In the genomic region with DNA sequence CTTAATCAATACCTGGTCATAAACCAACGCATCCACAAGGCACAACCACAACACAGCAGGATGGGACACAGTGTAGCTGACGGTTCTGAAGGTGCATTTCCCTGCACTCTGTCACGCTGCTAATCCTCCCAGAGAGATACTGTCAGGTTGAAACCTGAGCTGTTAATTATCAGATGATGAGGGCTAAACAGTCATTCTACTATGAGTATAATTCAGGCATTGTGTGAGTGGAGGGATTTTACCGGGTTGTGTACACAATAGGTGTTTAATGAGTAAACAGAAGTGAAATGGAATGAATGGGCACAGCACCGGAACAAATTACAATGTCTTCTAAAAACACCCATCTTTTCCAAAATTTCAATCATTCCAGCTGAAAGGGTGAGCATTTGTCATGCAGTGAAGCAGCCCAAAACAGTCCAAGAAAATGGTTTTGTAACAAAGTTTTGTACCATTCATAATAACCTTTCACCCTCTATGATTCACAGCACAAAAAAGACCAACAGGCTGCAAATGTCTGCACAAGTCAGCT, we compare ENCODE assay signal across 12 cellular contexts.
A peak's percentile ranks its signal among the peaks of the same experiment; 100 is the strongest.
DNase-seq lines count a peak whose midpoint lies in the region; ATAC-seq and TF ChIP-seq lines count a peak whose summit lies in the region.
"Had no signal": no experiment of that assay in that cellular context is flagged by ENCODE, and none has a peak within 500 bp of the region (broad histone marks: within the 10 kb centered on the region; RNA-seq: fewer than 3 reads in every experiment).

No MANE protein-coding gene starts in this region.

- H3K27me3 ChIP-seq in RWPE2 (ENCODE audit: insufficient read depth, poor library complexity, severe bottlenecking) (no peaks in the 10 kb centered on the region), liver (ENCODE audit: control insufficient read depth in 4 of 4, insufficient read depth in 4 of 4, low read length in 3 of 4) (no peaks in the 10 kb centered on the region)

- 58% methylated on average over 5 of the region's 5 CpGs for WGBS in liver

- no peak for TF ChIP-seq RAD21 in liver (IDR thresholded peaks at IDR 0.05)

- H3K9me3 ChIP-seq in RWPE2 (ENCODE audit: severe bottlenecking): no peaks in the 10 kb centered on the region
- H3K9me3 ChIP-seq in liver (ENCODE audit: control insufficient read depth in 4 of 4, low read length in 3 of 4): no peaks in the 10 kb centered on the region

- no peak overlapping the region for H3K9ac ChIP-seq in liver (ENCODE audit: low read depth in 1 of 2, low read length in 2 of 2)

- ATAC-seq in RWPE2 (ENCODE audit: low read depth) (peak; percentile 44), GM18868 (IDR thresholded peaks at IDR 0.05; ENCODE audit: unreplicated experiment) (no peak), GM21423 (IDR thresholded peaks at IDR 0.05; ENCODE audit: unreplicated experiment) (no peak)
- ATAC-seq: activated T-cell treated with anti-CD3 and anti-CD28 coated beads, Interleukin-2, amount 50 U/mL, for 4 hours had no signal

- peak overlapping the region; percentile 83 for H3K27ac ChIP-seq in RWPE2 (ENCODE audit: poor library complexity, severe bottlenecking)
- peak overlapping the region in 1 of 2 donors; percentile 49 for H3K27ac ChIP-seq in liver (ENCODE audit: low read depth in 1 of 2, low read length in 2 of 2)

- H3K4me1 ChIP-seq in RWPE2 (ENCODE audit: insufficient read depth, poor library complexity, severe bottlenecking): peaks cover 28% of the 10 kb centered on the region
- H3K4me1 ChIP-seq in liver (ENCODE audit: control insufficient read depth in 4 of 4, insufficient read depth in 4 of 4, low read length in 3 of 4): peaks cover 2 to 18% (median 8%) of the 10 kb centered on the region in 4 donors

- DNase-seq in EH (ENCODE audit: low read depth): peak; percentile 23
- peak; percentile 83 to 96 for DNase-seq in NCI-H2081 (lab: John Stamatoyannopoulos, UW)
- DNase-seq in RWPE2 (ENCODE audit: low spot score): no peak
- no peak for DNase-seq in posterior vena cava (ENCODE audit: low spot score)
- DNase-seq in activated effector memory CD4-positive, alpha-beta T cell treated with Interleukin-2 at 50 U/mL for 16 hours: no peak
- DNase-seq: activated T-cell treated with anti-CD3 and anti-CD28 coated beads, Interleukin-2, amount 50 U/mL, for 4 hours; AML-193; SIG-M5; stimulated activated CD8-positive, alpha-beta memory T cell treated with anti-CD3 and anti-CD28 coated beads, Interleukin-4, amount 100 ng/mL, for 48 hours had no signal

- TF ChIP-seq CTCF in RWPE2 (IDR thresholded peaks at IDR 0.05; ENCODE audit: poor library complexity, severe bottlenecking): no peak
- no peak for TF ChIP-seq CTCF in liver (IDR thresholded peaks at IDR 0.05; ENCODE audit: low read depth, low read length, missing input control)

- H3K4me3 ChIP-seq in RWPE2 (ENCODE audit: severe bottlenecking): no peak overlapping the region
- H3K4me3 ChIP-seq in liver (ENCODE audit: low read depth in 1 of 3, low read length in 3 of 3): no peak overlapping the region

- intact Hi-C loops in posterior vena cava (cut with DNase I): no loop called here

- no peaks in the 10 kb centered on the region for H3K36me3 ChIP-seq in RWPE2 (ENCODE audit: low read depth)
- peaks cover 12 to 83% (median 59%) of the 10 kb centered on the region in 4 donors for H3K36me3 ChIP-seq in liver (ENCODE audit: control insufficient read depth in 4 of 4, insufficient read depth in 3 of 4, low read depth in 1 of 4, low read length in 3 of 4)

TF ChIP-seq in liver, 16 proteins besides CTCF, POLR2A, EP300 and RAD21:
- peak; percentile 43 for TF ChIP-seq FOXA1 (IDR thresholded peaks at IDR 0.05)
- TF ChIP-seq FOXA2 (IDR thresholded peaks at IDR 0.05): peak; percentile 61
- TF ChIP-seq GABPA (IDR thresholded peaks at IDR 0.05 in 1 of 2, conservative IDR thresholded peaks at IDR 0.05 in 1 of 2): no peak

Comparison
In these comparisons a context has a peak if more than half of its experiments do, and no peak if none do; other contexts are left out.
1. DNase-seq: peak in EH (single experiment) and NCI-H2081 (2 of 2); none in RWPE2 (single experiment), posterior vena cava (single experiment) and activated effector memory CD4-positive, alpha-beta T cell treated with Interleukin-2 at 50 U/mL for 16 hours (single experiment).